1 cellular context compared by ENCODE assay signal in the genomic region with DNA sequence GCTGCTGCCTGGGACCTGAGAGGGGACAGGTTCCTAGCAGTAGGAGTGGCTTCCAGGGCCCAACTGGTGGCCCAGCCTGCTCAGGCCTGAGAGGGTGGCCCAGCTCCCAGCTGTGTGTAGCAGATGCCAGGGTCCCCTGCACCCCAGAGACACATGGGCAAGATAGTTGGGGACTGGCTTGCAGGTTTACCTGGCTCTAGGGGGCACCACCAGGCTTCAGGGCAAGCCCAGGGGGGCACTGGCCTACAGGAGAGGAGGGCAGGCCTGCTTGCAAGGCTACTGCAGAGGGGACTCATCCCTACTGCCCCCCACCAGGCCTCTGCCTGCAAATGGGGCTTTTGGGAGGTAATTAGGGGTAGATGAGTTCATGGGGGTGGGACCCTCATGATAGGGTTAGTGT.
TF ChIP-seq lines count a peak whose summit lies in the region.

No MANE protein-coding gene starts in this region.

TF ChIP-seq in H1, 55 proteins besides CTCF, POLR2A, EP300 and RAD21 (continued from another document):
- TF ChIP-seq, protein P1, sequence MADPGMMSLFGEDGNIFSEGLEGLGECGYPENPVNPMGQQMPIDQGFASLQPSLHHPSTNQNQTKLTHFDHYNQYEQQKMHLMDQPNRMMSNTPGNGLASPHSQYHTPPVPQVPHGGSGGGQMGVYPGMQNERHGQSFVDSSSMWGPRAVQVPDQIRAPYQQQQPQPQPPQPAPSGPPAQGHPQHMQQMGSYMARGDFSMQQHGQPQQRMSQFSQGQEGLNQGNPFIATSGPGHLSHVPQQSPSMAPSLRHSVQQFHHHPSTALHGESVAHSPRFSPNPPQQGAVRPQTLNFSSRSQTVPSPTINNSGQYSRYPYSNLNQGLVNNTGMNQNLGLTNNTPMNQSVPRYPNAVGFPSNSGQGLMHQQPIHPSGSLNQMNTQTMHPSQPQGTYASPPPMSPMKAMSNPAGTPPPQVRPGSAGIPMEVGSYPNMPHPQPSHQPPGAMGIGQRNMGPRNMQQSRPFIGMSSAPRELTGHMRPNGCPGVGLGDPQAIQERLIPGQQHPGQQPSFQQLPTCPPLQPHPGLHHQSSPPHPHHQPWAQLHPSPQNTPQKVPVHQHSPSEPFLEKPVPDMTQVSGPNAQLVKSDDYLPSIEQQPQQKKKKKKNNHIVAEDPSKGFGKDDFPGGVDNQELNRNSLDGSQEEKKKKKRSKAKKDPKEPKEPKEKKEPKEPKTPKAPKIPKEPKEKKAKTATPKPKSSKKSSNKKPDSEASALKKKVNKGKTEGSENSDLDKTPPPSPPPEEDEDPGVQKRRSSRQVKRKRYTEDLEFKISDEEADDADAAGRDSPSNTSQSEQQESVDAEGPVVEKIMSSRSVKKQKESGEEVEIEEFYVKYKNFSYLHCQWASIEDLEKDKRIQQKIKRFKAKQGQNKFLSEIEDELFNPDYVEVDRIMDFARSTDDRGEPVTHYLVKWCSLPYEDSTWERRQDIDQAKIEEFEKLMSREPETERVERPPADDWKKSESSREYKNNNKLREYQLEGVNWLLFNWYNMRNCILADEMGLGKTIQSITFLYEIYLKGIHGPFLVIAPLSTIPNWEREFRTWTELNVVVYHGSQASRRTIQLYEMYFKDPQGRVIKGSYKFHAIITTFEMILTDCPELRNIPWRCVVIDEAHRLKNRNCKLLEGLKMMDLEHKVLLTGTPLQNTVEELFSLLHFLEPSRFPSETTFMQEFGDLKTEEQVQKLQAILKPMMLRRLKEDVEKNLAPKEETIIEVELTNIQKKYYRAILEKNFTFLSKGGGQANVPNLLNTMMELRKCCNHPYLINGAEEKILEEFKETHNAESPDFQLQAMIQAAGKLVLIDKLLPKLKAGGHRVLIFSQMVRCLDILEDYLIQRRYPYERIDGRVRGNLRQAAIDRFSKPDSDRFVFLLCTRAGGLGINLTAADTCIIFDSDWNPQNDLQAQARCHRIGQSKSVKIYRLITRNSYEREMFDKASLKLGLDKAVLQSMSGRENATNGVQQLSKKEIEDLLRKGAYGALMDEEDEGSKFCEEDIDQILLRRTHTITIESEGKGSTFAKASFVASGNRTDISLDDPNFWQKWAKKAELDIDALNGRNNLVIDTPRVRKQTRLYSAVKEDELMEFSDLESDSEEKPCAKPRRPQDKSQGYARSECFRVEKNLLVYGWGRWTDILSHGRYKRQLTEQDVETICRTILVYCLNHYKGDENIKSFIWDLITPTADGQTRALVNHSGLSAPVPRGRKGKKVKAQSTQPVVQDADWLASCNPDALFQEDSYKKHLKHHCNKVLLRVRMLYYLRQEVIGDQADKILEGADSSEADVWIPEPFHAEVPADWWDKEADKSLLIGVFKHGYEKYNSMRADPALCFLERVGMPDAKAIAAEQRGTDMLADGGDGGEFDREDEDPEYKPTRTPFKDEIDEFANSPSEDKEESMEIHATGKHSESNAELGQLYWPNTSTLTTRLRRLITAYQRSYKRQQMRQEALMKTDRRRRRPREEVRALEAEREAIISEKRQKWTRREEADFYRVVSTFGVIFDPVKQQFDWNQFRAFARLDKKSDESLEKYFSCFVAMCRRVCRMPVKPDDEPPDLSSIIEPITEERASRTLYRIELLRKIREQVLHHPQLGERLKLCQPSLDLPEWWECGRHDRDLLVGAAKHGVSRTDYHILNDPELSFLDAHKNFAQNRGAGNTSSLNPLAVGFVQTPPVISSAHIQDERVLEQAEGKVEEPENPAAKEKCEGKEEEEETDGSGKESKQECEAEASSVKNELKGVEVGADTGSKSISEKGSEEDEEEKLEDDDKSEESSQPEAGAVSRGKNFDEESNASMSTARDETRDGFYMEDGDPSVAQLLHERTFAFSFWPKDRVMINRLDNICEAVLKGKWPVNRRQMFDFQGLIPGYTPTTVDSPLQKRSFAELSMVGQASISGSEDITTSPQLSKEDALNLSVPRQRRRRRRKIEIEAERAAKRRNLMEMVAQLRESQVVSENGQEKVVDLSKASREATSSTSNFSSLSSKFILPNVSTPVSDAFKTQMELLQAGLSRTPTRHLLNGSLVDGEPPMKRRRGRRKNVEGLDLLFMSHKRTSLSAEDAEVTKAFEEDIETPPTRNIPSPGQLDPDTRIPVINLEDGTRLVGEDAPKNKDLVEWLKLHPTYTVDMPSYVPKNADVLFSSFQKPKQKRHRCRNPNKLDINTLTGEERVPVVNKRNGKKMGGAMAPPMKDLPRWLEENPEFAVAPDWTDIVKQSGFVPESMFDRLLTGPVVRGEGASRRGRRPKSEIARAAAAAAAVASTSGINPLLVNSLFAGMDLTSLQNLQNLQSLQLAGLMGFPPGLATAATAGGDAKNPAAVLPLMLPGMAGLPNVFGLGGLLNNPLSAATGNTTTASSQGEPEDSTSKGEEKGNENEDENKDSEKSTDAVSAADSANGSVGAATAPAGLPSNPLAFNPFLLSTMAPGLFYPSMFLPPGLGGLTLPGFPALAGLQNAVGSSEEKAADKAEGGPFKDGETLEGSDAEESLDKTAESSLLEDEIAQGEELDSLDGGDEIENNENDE (IDR thresholded peaks at IDR 0.05; ENCODE audit: insufficient replicate concordance, low read length) = no peak
- TF ChIP-seq GABPA (IDR thresholded peaks at IDR 0.05; ENCODE audit: borderline replicate concordance, insufficient read depth, low read length) = no peak
- TF ChIP-seq EGR1 (IDR thresholded peaks at IDR 0.05; ENCODE audit: borderline replicate concordance, low read depth, low read length) = no peak
- TF ChIP-seq NRF1 (IDR thresholded peaks at IDR 0.05; ENCODE audit: low read depth, low read length) = no peak
- no peak for TF ChIP-seq CEBPB (IDR thresholded peaks at IDR 0.05; ENCODE audit: low read depth, low read length)
- TF ChIP-seq SP1 (IDR thresholded peaks at IDR 0.05; ENCODE audit: low read depth, low read length) = no peak
- TF ChIP-seq EZH2 (IDR thresholded peaks at IDR 0.05; ENCODE audit: low read depth, low read length, severe bottlenecking) = no peak
- no peak for TF ChIP-seq HDAC6 (IDR thresholded peaks at IDR 0.05; ENCODE audit: low read depth, low read length)
